In the genomic region with DNA sequence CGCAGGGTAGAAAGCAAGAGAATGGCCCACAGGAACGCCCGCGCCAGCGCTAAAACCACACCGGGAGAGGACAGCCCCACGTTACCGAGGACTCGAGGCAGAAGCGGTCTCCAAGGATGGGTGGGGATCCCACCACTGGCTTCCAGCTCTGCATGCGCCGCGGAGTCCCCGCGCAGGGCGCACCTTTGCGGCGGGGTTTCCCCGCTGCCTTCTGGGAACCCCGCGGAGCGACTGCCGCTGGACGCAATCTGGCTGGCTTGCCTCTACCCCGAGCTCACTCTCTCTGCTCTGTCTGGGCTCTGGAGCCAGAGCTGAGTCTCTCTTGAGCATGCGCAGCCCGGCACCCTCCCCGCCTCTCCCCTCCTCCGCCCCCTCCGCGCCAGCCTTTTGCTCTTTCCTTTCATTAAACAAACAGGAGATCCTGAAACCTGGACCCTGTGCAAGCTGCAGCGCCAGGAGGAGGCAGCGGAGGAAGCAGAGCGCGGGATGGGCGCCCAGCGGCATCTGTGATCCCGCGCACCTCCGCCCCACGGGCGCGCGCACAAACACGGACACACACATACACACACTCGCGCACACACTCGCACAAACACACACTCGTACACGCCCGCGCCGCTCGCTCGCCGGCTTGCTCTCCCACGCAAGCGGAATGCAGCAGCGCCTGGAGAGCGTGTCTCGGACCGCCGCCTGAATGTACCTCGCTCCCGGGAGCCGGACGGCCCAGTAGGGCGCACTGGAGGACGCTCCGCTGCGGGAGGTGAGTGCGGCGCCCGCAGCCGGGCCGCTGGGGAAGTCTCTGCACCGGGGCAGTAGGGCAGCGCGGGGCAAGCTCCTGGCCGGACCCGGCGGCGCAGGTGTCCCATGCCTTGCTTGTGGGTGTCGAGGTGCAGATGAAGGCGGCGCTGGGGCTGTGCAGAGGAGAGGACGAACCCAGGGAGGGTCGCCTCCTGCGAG, we compare ENCODE assay signal across 8 cellular contexts. TPM values are rescaled to one million over a fixed set of nuclear protein-coding genes. Genes with fewer than 3 reads are reported as not detected.
DNase-seq lines count a peak whose midpoint lies in the region; ATAC-seq and TF ChIP-seq lines count a peak whose summit lies in the region.

A gene (plus strand): TSS at position 382 of the 954 bp plus-strand sequence.

- H3K27me3 Mint-ChIP-seq in activated CD8-positive, alpha-beta T cell treated with anti-CD3 and anti-CD28 coated beads, Interleukin-2, amount 10 ng/mL, durations not matched to agents 7 days and 5 days (ENCODE audit: low read depth) = peaks cover 41% of the 10 kb centered on the region

- no peaks in the 10 kb centered on the region for H3K4me1 Mint-ChIP-seq in activated CD8-positive, alpha-beta T cell treated with anti-CD3 and anti-CD28 coated beads, Interleukin-2, amount 10 ng/mL, durations not matched to agents 7 days and 5 days (ENCODE audit: low read depth)

- no peaks in the 10 kb centered on the region for H3K9me3 Mint-ChIP-seq in activated CD8-positive, alpha-beta T cell treated with anti-CD3 and anti-CD28 coated beads, Interleukin-2, amount 10 ng/mL, durations not matched to agents 7 days and 5 days (ENCODE audit: insufficient read depth)

- DNase-seq in D341Med (ENCODE audit: low spot score) (peak; percentile 92), NCI-H1417 (lab: John Stamatoyannopoulos, UW) (peak; percentile 62 to 94 (median 87)), left ventricle myocardium inferior (peak; percentile 18), posterior cingulate gyrus (peak; percentile 75 to 97 (median 86)), NK-92 (lab: John Stamatoyannopoulos, UW; ENCODE audit: unreplicated experiment) (no peak)
- no peak for DNase-seq in activated CD8-positive, alpha-beta T cell treated with anti-CD3 and anti-CD28 coated beads, Interleukin-2, amount 10 ng/mL, durations not matched to agents 7 days and 5 days
- no peak for DNase-seq in central memory CD4-positive, alpha-beta T cell

- peaks cover 100% of the 10 kb centered on the region for H3K27me3 ChIP-seq in left ventricle myocardium inferior (ENCODE audit: low read depth)

- H3K36me3 Mint-ChIP-seq in activated CD8-positive, alpha-beta T cell treated with anti-CD3 and anti-CD28 coated beads, Interleukin-2, amount 10 ng/mL, durations not matched to agents 7 days and 5 days (ENCODE audit: low read depth) = no peaks in the 10 kb centered on the region

- intact Hi-C loops in left ventricle myocardium inferior (cut with micrococcal nuclease) (no loop called here), posterior cingulate gyrus (cut with DNase I) (no loop called here)

- no peak within 1 kb of the TSS for H3K4me3 Mint-ChIP-seq in activated CD8-positive, alpha-beta T cell treated with anti-CD3 and anti-CD28 coated beads, Interleukin-2, amount 10 ng/mL, durations not matched to agents 7 days and 5 days

- POLR2A ChIA-PET in activated CD8-positive, alpha-beta T cell treated with anti-CD3 and anti-CD28 coated beads, Interleukin-2, amount 10 ng/mL, durations not matched to agents 7 days and 5 days (lab: Charles Lee) = no interaction called here

- peak; percentile 33 for ATAC-seq in activated CD8-positive, alpha-beta T cell treated with anti-CD3 and anti-CD28 coated beads, Interleukin-2, amount 10 ng/mL, durations not matched to agents 7 days and 5 days
- ATAC-seq in HG02798 (IDR thresholded peaks at IDR 0.05; ENCODE audit: poor library complexity, unreplicated experiment) = no peak

- no peak within 1 kb of the TSS for H3K27ac Mint-ChIP-seq in activated CD8-positive, alpha-beta T cell treated with anti-CD3 and anti-CD28 coated beads, Interleukin-2, amount 10 ng/mL, durations not matched to agents 7 days and 5 days

- H3K4me1 ChIP-seq in left ventricle myocardium inferior = peaks cover 30% of the 10 kb centered on the region

- H3K9me3 ChIP-seq in left ventricle myocardium inferior (replicated peaks) = no peaks in the 10 kb centered on the region

- CTCF ChIA-PET in activated CD8-positive, alpha-beta T cell treated with anti-CD3 and anti-CD28 coated beads, Interleukin-2, amount 10 ng/mL, durations not matched to agents 7 days and 5 days (lab: Charles Lee) = no interaction called here

- H3K4me3 ChIP-seq in left ventricle myocardium inferior = peak within 1 kb of the TSS; percentile 66

- TF ChIP-seq CTCF in left ventricle myocardium inferior (IDR thresholded peaks at IDR 0.05; ENCODE audit: borderline replicate concordance) = no peak

- H3K36me3 ChIP-seq in left ventricle myocardium inferior = no peaks in the 10 kb centered on the region

- H3K27ac ChIP-seq in left ventricle myocardium inferior (replicated peaks) = no peak within 1 kb of the TSS

RNA-seq across cellular contexts. Expression of the gene that starts here (rescaled TPM):
- not detected for total RNA-seq in activated CD8-positive, alpha-beta T cell treated with anti-CD3 and anti-CD28 coated beads, Interleukin-2, amount 10 ng/mL, durations not matched to agents 7 days and 5 days
- total RNA-seq in left ventricle myocardium inferior = not detected

Comparison
In these comparisons a context has a peak if more than half of its experiments do, and no peak if none do; other contexts are left out.
1. Peak in ATAC-seq in activated CD8-positive, alpha-beta T cell treated with anti-CD3 and anti-CD28 coated beads, Interleukin-2, amount 10 ng/mL, durations not matched to agents 7 days and 5 days; RNA of the gene not detected or under 1 TPM.
2. Peak in DNase-seq and H3K4me3 ChIP-seq in left ventricle myocardium inferior; RNA of the gene not detected or under 1 TPM.
3. DNase-seq: peak in D341Med (single experiment), NCI-H1417 (3 of 3) and posterior cingulate gyrus (10 of 10); none in activated CD8-positive, alpha-beta T cell treated with anti-CD3 and anti-CD28 coated beads, Interleukin-2, amount 10 ng/mL, durations not matched to agents 7 days and 5 days (single experiment), NK-92 (single experiment) and central memory CD4-positive, alpha-beta T cell (single experiment).